In the genomic region with DNA sequence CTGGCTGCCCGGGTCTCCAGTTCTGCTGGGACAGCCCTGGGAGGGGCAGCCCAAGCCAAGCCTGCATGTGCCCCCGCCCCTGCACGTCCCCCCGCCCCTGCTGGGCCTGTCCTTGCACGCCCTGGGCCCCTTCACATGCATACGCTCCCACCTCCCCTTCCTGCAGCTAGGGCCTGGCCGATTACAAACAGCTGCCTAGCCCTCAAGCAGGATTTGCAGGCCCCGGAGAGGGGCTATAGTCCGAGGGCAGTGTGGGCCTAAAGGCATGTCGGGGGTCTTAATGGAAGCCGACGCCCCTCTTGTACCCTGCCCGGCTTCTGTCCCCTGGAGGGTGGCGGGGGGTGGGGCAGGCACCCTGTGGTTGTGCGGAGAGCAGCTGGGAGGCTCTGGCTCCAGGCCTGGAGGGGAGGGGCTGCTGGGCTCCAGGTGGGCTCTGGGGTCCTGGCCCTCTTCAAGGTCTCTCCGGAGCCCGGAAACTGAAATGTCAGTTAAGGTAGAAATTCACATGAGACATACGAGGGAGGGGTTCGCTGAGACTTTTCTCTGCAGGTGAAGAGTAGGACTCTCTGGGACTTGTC, we compare ENCODE assay signal across 21 cellular contexts. TPM values are rescaled to one million over a fixed set of nuclear protein-coding genes. Genes with fewer than 3 reads are reported as not detected.
DNase-seq lines count a peak whose midpoint lies in the region; ATAC-seq and TF ChIP-seq lines count a peak whose summit lies in the region.
"Had no signal": no experiment of that assay in that cellular context is flagged by ENCODE, and none has a peak within 500 bp of the region (broad histone marks: within the 10 kb centered on the region; RNA-seq: fewer than 3 reads in every experiment).

No MANE protein-coding gene starts in this region.

- in situ Hi-C loops in GM13977 (cut with MboI; ENCODE audit: low pct_unique_long_range_greater_than_20kb, low sequenced_read_pairs, unreplicated experiment) = no loop called here

- no peak overlapping the region for H3K9ac ChIP-seq in muscle layer of colon (ENCODE audit: low read length)
- H3K9ac ChIP-seq: BLaER1 had no signal

- H3K27me3 ChIP-seq in ascending aorta (no peaks in the 10 kb centered on the region), muscle layer of colon (ENCODE audit: control insufficient read depth in 1 of 2, insufficient read depth in 2 of 2, low read length in 2 of 2) (no peaks in the 10 kb centered on the region), upper lobe of right lung (no peaks in the 10 kb centered on the region)
- H3K27me3 ChIP-seq: BLaER1, testis had no signal

- H3K27ac ChIP-seq in ascending aorta (peak overlapping the region; percentile 79 to 88), muscle layer of colon (ENCODE audit: low read depth, low read length) (peak overlapping the region; percentile 70), upper lobe of right lung (no peak overlapping the region)
- H3K27ac ChIP-seq: BLaER1 had no signal

- intact Hi-C loops in ascending aorta (cut with DNase I) (no loop called here), upper lobe of right lung (cut with DNase I) (no loop called here)

- peak; percentile 3 for DNase-seq in activated naive CD4-positive, alpha-beta T cell treated with anti-CD3 and anti-CD28 coated beads, Interleukin-2, amount 50 U/mL, for 16 hours
- no peak for DNase-seq in activated naive CD4-positive, alpha-beta T cell treated with Interleukin-2 at 50 U/mL for 16 hours
- DNase-seq in ascending aorta (ENCODE audit: low spot score in 2 of 2) (peak in 1 of 2 donors; percentile 4), upper lobe of right lung (peak; percentile 57), GM13977 (ENCODE audit: low spot score) (no peak)
- DNase-seq: 8988T; activated CD4-positive, CD25-positive, alpha-beta regulatory T cell; activated naive CD8-positive, alpha-beta T cell treated with anti-CD3 and anti-CD28 coated beads, Interleukin-2, amount 50 U/mL, for 24 hours; DMS 273 treated with DMSO at 0.1 percent for 48 hours; NCI-H524; occipital lobe; stimulated activated CD4-positive, alpha-beta T cell treated with anti-CD3 and anti-CD28 coated beads, Interleukin-4, amount 100 ng/mL, for 24 hours; T-helper 17 cell; testis had no signal

- H3K36me3 ChIP-seq in ascending aorta (no peaks in the 10 kb centered on the region), muscle layer of colon (ENCODE audit: insufficient read depth, low read length) (no peaks in the 10 kb centered on the region), upper lobe of right lung (no peaks in the 10 kb centered on the region)

- ATAC-seq in upper lobe of right lung = no peak
- no peak for ATAC-seq in HG03135 (IDR thresholded peaks at IDR 0.05; ENCODE audit: unreplicated experiment)
- no peak for ATAC-seq in activated CD4-positive, CD25-positive, alpha-beta regulatory T cell treated with anti-CD3 and anti-CD28 coated beads, Interleukin-2, amount 50 U/mL, for 24 hours
- ATAC-seq: activated naive CD8-positive, alpha-beta T cell treated with anti-CD3 and anti-CD28 coated beads, Interleukin-2, amount 50 U/mL, for 24 hours; HCT116; T-helper 17 cell had no signal

- no peak overlapping the region for H3K4me3 ChIP-seq in ascending aorta
- H3K4me3 ChIP-seq in muscle layer of colon (ENCODE audit: low read depth in 1 of 2, low read length in 2 of 2) = no peak overlapping the region
- no peak overlapping the region for H3K4me3 ChIP-seq in upper lobe of right lung
- H3K4me3 ChIP-seq: BLaER1, testis had no signal

- H3K4me1 ChIP-seq in ascending aorta (peaks cover 33 to 57% of the 10 kb centered on the region in 2 donors), muscle layer of colon (ENCODE audit: insufficient read depth, low read length) (peaks cover 65% of the 10 kb centered on the region), upper lobe of right lung (peaks cover 11% of the 10 kb centered on the region)
- H3K4me1 ChIP-seq: BLaER1 had no signal

- TF ChIP-seq CTCF in ascending aorta (IDR thresholded peaks at IDR 0.05) (no peak), upper lobe of right lung (IDR thresholded peaks at IDR 0.05) (no peak), GM13977 (IDR thresholded peaks at IDR 0.05; ENCODE audit: extremely low read depth, insufficient read depth, missing control alignments) (no peak)

- H3K9me3 ChIP-seq in ascending aorta (no peaks in the 10 kb centered on the region), muscle layer of colon (ENCODE audit: low read length) (no peaks in the 10 kb centered on the region), upper lobe of right lung (no peaks in the 10 kb centered on the region)
- H3K9me3 ChIP-seq: testis had no signal

RNA-seq across cellular contexts. Expression of gene COL5A1, which starts 16.9 kb away (rescaled TPM):
- total RNA-seq in ascending aorta (99.6 TPM), upper lobe of right lung (37.8 TPM)
- total RNA-seq: activated CD8-positive, alpha-beta memory T cell treated with anti-CD3 and anti-CD28 coated beads for 36 hours; activated T-helper 1 cell treated with anti-CD3 and anti-CD28 coated beads, Interleukin-12 subunit alpha, Interleukin-12 subunit beta, Interleukin-2, Interleukin-4 antibody, amounts not matched to agents 30 ng/mL and 10 ng/mL and 1 ng/mL, durations not matched to agents 14 hours and 24 hours and 36 hours had no signal

Comparison
In these comparisons a context has a peak if more than half of its experiments do, and no peak if none do; other contexts are left out.
1. DNase-seq: peak in activated naive CD4-positive, alpha-beta T cell treated with anti-CD3 and anti-CD28 coated beads, Interleukin-2, amount 50 U/mL, for 16 hours (single experiment) and upper lobe of right lung (single experiment); none in activated naive CD4-positive, alpha-beta T cell treated with Interleukin-2 at 50 U/mL for 16 hours (single experiment) and GM13977 (single experiment).